8 cellular contexts compared by ENCODE assay signal in the genomic region with DNA sequence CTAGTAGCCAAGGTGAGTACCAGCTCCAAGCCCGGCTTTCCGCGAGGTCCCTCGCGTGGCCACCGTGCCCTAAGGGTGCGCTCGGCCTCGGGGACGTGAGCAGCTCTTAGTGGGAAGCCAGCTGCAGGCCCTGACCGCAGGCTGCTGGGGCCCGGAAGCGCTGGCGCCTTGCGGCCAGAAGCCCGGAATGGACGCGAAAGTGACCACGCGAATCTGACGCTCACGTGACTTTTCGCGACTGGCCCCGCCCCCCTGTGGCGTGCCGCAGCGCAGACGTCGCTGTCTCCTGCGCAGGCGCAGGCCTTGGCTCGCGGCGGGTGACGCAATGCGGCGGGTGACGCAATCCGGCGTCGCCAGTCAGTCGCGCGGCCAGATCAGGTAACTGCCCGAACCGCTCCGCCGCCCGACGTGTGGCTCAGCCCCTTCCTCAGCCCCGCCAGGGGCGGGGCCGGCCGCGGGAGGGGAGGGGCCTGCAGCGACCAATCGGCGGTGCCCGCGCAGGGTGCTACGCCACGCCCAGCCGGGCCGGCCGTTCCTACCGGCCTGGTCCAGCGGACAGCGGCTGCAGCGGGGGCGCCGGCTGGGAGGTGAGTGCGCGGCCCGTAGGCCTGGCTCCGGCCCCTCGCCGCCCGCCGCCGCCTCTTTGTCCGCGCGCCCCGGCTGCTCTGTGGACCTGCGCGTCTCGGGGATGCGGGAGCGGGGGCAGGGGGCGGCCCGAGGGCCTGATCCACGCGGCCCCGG. TPM values are rescaled to one million over a fixed set of nuclear protein-coding genes. Genes with fewer than 3 reads are reported as not detected.
DNase-seq lines count a peak whose midpoint lies in the region; ATAC-seq and TF ChIP-seq lines count a peak whose summit lies in the region.

A gene (plus strand): TSS at position 532 of the 741 bp plus-strand sequence. CDS start 2,202 bp downstream, outside the sequence.

- peak within 1 kb of the TSS; percentile 95 for H3K27ac ChIP-seq in temporal lobe (ENCODE audit: low read depth, low read length)

- DNase-seq in NCI-H1105 (lab: John Stamatoyannopoulos, UW) (peak; percentile 97), SKM-1 (lab: John Stamatoyannopoulos, UW; ENCODE audit: unreplicated experiment) (peak; percentile 93), glomerular endothelial cell (ENCODE audit: extremely low read depth, low read depth, low spot score) (no peak), omental fat pad (ENCODE audit: low spot score) (peak; percentile 94)
- peak; percentile 97 to 99 for DNase-seq in activated naive CD4-positive, alpha-beta T cell treated with anti-CD3 and anti-CD28 coated beads, Interleukin-2, amount 50 U/mL, for 72 hours (ENCODE audit: low spot score in 2 of 2)

- ATAC-seq in HG02642 (IDR thresholded peaks at IDR 0.05; ENCODE audit: poor library complexity, unreplicated experiment) = peak; percentile 72
- peak; percentile 78 to 81 for ATAC-seq in activated naive CD4-positive, alpha-beta T cell treated with anti-CD3 and anti-CD28 coated beads, Interleukin-2, amount 50 U/mL, for 72 hours
- peak; percentile 94 for ATAC-seq in omental fat pad (ENCODE audit: low FRiP score)

- H3K9me3 Mint-ChIP-seq in activated naive CD4-positive, alpha-beta T cell treated with anti-CD3 and anti-CD28 coated beads, Interleukin-2, amount 50 U/mL, for 72 hours = no peaks in the 10 kb centered on the region

- H3K36me3 Mint-ChIP-seq in activated naive CD4-positive, alpha-beta T cell treated with anti-CD3 and anti-CD28 coated beads, Interleukin-2, amount 50 U/mL, for 72 hours = peaks cover 18 to 27% of the 10 kb centered on the region in 2 donors

- TF ChIP-seq CTCF in omental fat pad (IDR thresholded peaks at IDR 0.05) = no peak

- H3K27ac Mint-ChIP-seq in activated naive CD4-positive, alpha-beta T cell treated with anti-CD3 and anti-CD28 coated beads, Interleukin-2, amount 50 U/mL, for 72 hours = peak within 1 kb of the TSS; percentile 97 to 98

- peak; percentile 84 for TF ChIP-seq POLR2A in GM10847 (IDR thresholded peaks at IDR 0.05; ENCODE audit: extremely low read depth, insufficient read length)

RNA-seq across cellular contexts. Expression of the gene that starts here (rescaled TPM):
- 1 to 10 TPM; 5.6 to 9.2 TPM for total RNA-seq in activated naive CD4-positive, alpha-beta T cell treated with anti-CD3 and anti-CD28 coated beads, Interleukin-2, amount 50 U/mL, for 72 hours
- total RNA-seq in glomerular endothelial cell (9.4 and 11.2 TPM in 2 replicates), omental fat pad (10 to 100 TPM; 12.7 to 29.0 (median 18.8) TPM), temporal lobe (20.7 TPM)
